Comparison of ENCODE assay signal across 8 cellular contexts in the genomic region with DNA sequence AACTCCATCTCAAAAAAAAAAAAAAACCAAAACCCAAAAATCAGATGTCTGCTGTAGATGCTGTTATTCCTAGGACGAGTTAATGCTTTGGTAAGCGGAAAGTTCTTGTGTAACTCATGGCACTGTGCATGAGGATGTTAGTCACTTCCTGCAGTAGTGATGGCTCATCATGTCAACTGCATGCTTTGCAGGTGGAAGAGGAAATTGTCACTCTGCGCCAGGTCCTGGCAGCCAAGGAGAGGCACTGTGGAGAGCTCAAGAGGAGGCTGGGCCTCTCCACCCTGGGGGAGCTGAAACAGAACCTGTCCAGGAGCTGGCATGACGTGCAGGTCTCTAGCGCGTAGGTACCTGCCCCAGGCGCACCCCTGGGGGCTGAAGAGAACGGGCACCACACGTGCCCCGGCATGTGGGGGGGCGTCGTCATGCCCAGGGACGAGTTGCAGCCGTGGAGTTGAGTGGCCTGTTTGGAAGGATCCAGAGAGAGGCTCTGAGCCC. TPM values are rescaled to one million over a fixed set of nuclear protein-coding genes. Genes with fewer than 3 reads are reported as not detected.
DNase-seq lines count a peak whose midpoint lies in the region; ATAC-seq, FAIRE-seq and TF ChIP-seq lines count a peak whose summit lies in the region.

No MANE protein-coding gene starts in this region.

- H3K27ac ChIP-seq in SJCRH30 (no peak overlapping the region), kidney (ENCODE audit: low read depth in 2 of 2, low read length in 2 of 2) (no peak overlapping the region)

- H3K4me3 Mint-ChIP-seq in activated CD8-positive, alpha-beta T cell treated with anti-CD3 and anti-CD28 coated beads, Interleukin-2, amount 10 ng/mL, durations not matched to agents 7 days and 5 days: no peak overlapping the region

- POLR2A ChIA-PET in activated CD8-positive, alpha-beta T cell treated with anti-CD3 and anti-CD28 coated beads, Interleukin-2, amount 10 ng/mL, durations not matched to agents 7 days and 5 days (lab: Charles Lee): interaction anchor here (0.6 kb wide), 1 partner anchor 8 kb away, joined by 3 read pairs; no protein-coding TSS in a partner anchor

- H3K27me3 ChIP-seq in SJCRH30: no peaks in the 10 kb centered on the region

- DNase-seq in KG1 (lab: John Stamatoyannopoulos, UW) (peak; percentile 49), glomerular visceral epithelial cell (ENCODE audit: extremely low spot score) (peak; percentile 39), SJCRH30 (no peak), kidney (no peak)
- peak; percentile 38 for DNase-seq in activated CD8-positive, alpha-beta T cell treated with anti-CD3 and anti-CD28 coated beads, Interleukin-2, amount 10 ng/mL, durations not matched to agents 7 days and 5 days
- peak in 2 of 3 experiments; percentile 36 to 55 for DNase-seq in stimulated activated CD4-positive, alpha-beta T cell treated with anti-CD3 and anti-CD28 coated beads, TNF-alpha, amount 100 ng/mL, for 24 hours (ENCODE audit: low read depth in 3 of 3)

- H3K36me3 Mint-ChIP-seq in activated CD8-positive, alpha-beta T cell treated with anti-CD3 and anti-CD28 coated beads, Interleukin-2, amount 10 ng/mL, durations not matched to agents 7 days and 5 days (ENCODE audit: low read depth): peaks cover 46% of the 10 kb centered on the region

- no peak overlapping the region for H3K9ac ChIP-seq in kidney (ENCODE audit: low read length in 2 of 2)

- CTCF ChIA-PET in activated CD8-positive, alpha-beta T cell treated with anti-CD3 and anti-CD28 coated beads, Interleukin-2, amount 10 ng/mL, durations not matched to agents 7 days and 5 days (lab: Charles Lee): interaction anchor here (2.8 kb wide), 1 partner anchor 8 kb away, joined by 14 read pairs; the partner anchor contains the start of gene TPD52L2

- no peak overlapping the region for H3K4me3 ChIP-seq in SJCRH30
- no peak overlapping the region for H3K4me3 ChIP-seq in kidney (ENCODE audit: low read length in 2 of 2)

- TF ChIP-seq CTCF in kidney (IDR thresholded peaks at IDR 0.05; ENCODE audit: borderline replicate concordance, extremely low read depth, insufficient read depth): no peak

- FAIRE-seq in kidney (lab: Jason Lieb, UNC): no peak

- H3K4me1 ChIP-seq in SJCRH30: peaks cover 11% of the 10 kb centered on the region
- no peaks in the 10 kb centered on the region for H3K4me1 ChIP-seq in kidney (ENCODE audit: control insufficient read depth in 1 of 2, insufficient read depth in 1 of 2, low read depth in 1 of 2, low read length in 2 of 2)

- no peaks in the 10 kb centered on the region for H3K9me3 ChIP-seq in SJCRH30 (replicated peaks)
- H3K9me3 ChIP-seq in kidney (ENCODE audit: control insufficient read depth in 1 of 2, low read length in 2 of 2): no peaks in the 10 kb centered on the region

- H3K27me3 Mint-ChIP-seq in activated CD8-positive, alpha-beta T cell treated with anti-CD3 and anti-CD28 coated beads, Interleukin-2, amount 10 ng/mL, durations not matched to agents 7 days and 5 days (ENCODE audit: low read depth): no peaks in the 10 kb centered on the region

- H3K9me3 Mint-ChIP-seq in activated CD8-positive, alpha-beta T cell treated with anti-CD3 and anti-CD28 coated beads, Interleukin-2, amount 10 ng/mL, durations not matched to agents 7 days and 5 days (ENCODE audit: insufficient read depth): no peaks in the 10 kb centered on the region

- ATAC-seq in activated CD8-positive, alpha-beta T cell treated with anti-CD3 and anti-CD28 coated beads, Interleukin-2, amount 10 ng/mL, durations not matched to agents 7 days and 5 days: peak; percentile 64
- ATAC-seq in GM21390 (IDR thresholded peaks at IDR 0.05; ENCODE audit: unreplicated experiment): no peak
- no peak for ATAC-seq in HG02973 (IDR thresholded peaks at IDR 0.05; ENCODE audit: unreplicated experiment)

- intact Hi-C loops in kidney (cut with DNase I): no loop called here

- H3K36me3 ChIP-seq in SJCRH30 (peaks cover 67% of the 10 kb centered on the region), kidney (ENCODE audit: control insufficient read depth in 1 of 2, insufficient read depth in 2 of 2, low read length in 2 of 2) (peaks cover 36 to 49% of the 10 kb centered on the region in 2 donors)

- peak overlapping the region; percentile 64 for H3K27ac Mint-ChIP-seq in activated CD8-positive, alpha-beta T cell treated with anti-CD3 and anti-CD28 coated beads, Interleukin-2, amount 10 ng/mL, durations not matched to agents 7 days and 5 days

- H3K4me1 Mint-ChIP-seq in activated CD8-positive, alpha-beta T cell treated with anti-CD3 and anti-CD28 coated beads, Interleukin-2, amount 10 ng/mL, durations not matched to agents 7 days and 5 days (ENCODE audit: low read depth): peaks cover 9% of the 10 kb centered on the region

RNA-seq across cellular contexts. Expression of gene TPD52L2, which starts 8.5 kb away (rescaled TPM):
- total RNA-seq in activated CD8-positive, alpha-beta T cell treated with anti-CD3 and anti-CD28 coated beads, Interleukin-2, amount 10 ng/mL, durations not matched to agents 7 days and 5 days: 10 to 100 TPM; 35.7 to 40.0 TPM
- 96.4 and 105 TPM in 2 replicates for total RNA-seq in SJCRH30 (2014; rRNA removed; shearing (Covaris generic))
- 78.0 TPM for total RNA-seq in kidney
- polyA plus RNA-seq in kidney (ENCODE audit: insufficient read depth, low read depth, low replicate concordance): 73.1 TPM

RNA-seq across cellular contexts. Expression of gene ABHD16B, which starts 12.2 kb away (rescaled TPM):
- not detected for total RNA-seq in activated CD8-positive, alpha-beta T cell treated with anti-CD3 and anti-CD28 coated beads, Interleukin-2, amount 10 ng/mL, durations not matched to agents 7 days and 5 days
- total RNA-seq in SJCRH30 (2014; rRNA removed; shearing (Covaris generic)): not detected in 2 replicates
- total RNA-seq in kidney: not detected
- not detected for polyA plus RNA-seq in kidney (ENCODE audit: insufficient read depth, low read depth, low replicate concordance)

RNA-seq across cellular contexts. Expression of gene DNAJC5, which starts 21.4 kb away (rescaled TPM):
- 10 to 100 TPM; 47.3 to 48.1 TPM for total RNA-seq in activated CD8-positive, alpha-beta T cell treated with anti-CD3 and anti-CD28 coated beads, Interleukin-2, amount 10 ng/mL, durations not matched to agents 7 days and 5 days
- total RNA-seq in SJCRH30 (2014; rRNA removed; shearing (Covaris generic)): 79.6 and 81.1 TPM in 2 replicates
- 52.3 TPM for total RNA-seq in kidney
- polyA plus RNA-seq in kidney (ENCODE audit: insufficient read depth, low read depth, low replicate concordance): 24.4 TPM

RNA-seq across cellular contexts. Expression of gene ZBTB46, which starts 42.5 kb away (rescaled TPM):
- under 1 TPM in 1 of 2 experiments, not detected in 1; 0.10 TPM for total RNA-seq in activated CD8-positive, alpha-beta T cell treated with anti-CD3 and anti-CD28 coated beads, Interleukin-2, amount 10 ng/mL, durations not matched to agents 7 days and 5 days
- total RNA-seq in SJCRH30 (2014; rRNA removed; shearing (Covaris generic)): 4.0 and 5.0 TPM in 2 replicates
- 24.0 TPM for total RNA-seq in kidney
- polyA plus RNA-seq in kidney (ENCODE audit: insufficient read depth, low read depth, low replicate concordance): 4.5 TPM

Comparison
In these comparisons a context has a peak if more than half of its experiments do, and no peak if none do; other contexts are left out.
1. DNase-seq: peak in KG1 (single experiment), activated CD8-positive, alpha-beta T cell treated with anti-CD3 and anti-CD28 coated beads, Interleukin-2, amount 10 ng/mL, durations not matched to agents 7 days and 5 days (single experiment), glomerular visceral epithelial cell (single experiment) and stimulated activated CD4-positive, alpha-beta T cell treated with anti-CD3 and anti-CD28 coated beads, TNF-alpha, amount 100 ng/mL, for 24 hours (2 of 3); none in SJCRH30 (0 of 2) and kidney (single experiment).